33 cellular contexts compared by ENCODE assay signal in the genomic region with DNA sequence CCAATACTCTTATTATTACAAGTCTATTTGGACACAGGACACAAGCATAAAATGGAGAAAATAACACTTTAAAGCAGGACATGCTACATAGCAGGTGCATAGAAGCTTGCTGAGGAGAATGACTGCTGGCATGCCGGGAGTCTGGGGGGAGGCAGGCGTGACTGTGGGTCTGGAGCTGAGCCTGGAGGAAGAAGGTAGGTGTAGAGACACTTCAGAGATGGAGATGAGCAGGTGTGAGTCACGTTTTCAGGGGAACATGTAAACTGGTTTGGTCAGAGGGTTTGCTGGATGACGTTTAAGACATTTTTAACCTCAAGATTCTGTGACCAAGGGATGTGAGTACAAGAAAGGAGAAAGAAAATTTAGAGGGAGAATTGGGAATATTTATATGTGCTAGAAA. TPM values are rescaled to one million over a fixed set of nuclear protein-coding genes. Genes with fewer than 3 reads are reported as not detected.
DNase-seq lines count a peak whose midpoint lies in the region; TF ChIP-seq lines count a peak whose summit lies in the region.
"Had no signal": no experiment of that assay in that cellular context is flagged by ENCODE, and none has a peak within 500 bp of the region (broad histone marks: within the 10 kb centered on the region; RNA-seq: fewer than 3 reads in every experiment).

No MANE protein-coding gene starts in this region.

- H3K4me3 ChIP-seq in PC-9 (no peak overlapping the region), suprapubic skin (no peak overlapping the region)
- H3K4me3 ChIP-seq: breast epithelium, heart left ventricle, thoracic aorta had no signal

- no peaks in the 10 kb centered on the region for H3K9me2 ChIP-seq in PC-9 (ENCODE audit: insufficient read depth)
- H3K9me2 ChIP-seq: SK-N-SH had no signal

- no peak overlapping the region for H2AFZ ChIP-seq in PC-9
- H2AFZ ChIP-seq: parathyroid adenoma had no signal

- H3K36me3 ChIP-seq in PC-9 (ENCODE audit: low read depth) (no peaks in the 10 kb centered on the region), suprapubic skin (peaks cover 24% of the 10 kb centered on the region)

- WGBS in suprapubic skin: 52% methylated on average over 4 of the region's 4 CpGs

- H3K79me2 ChIP-seq in PC-9 (ENCODE audit: low read depth): no peaks in the 10 kb centered on the region
- H3K79me2 ChIP-seq: parathyroid adenoma had no signal

- peak; percentile 12 for DNase-seq in activated CD4-positive, alpha-beta T cell treated with anti-CD3 and anti-CD28 coated beads for 48 hours
- no peak for DNase-seq in activated CD4-positive, alpha-beta T cell treated with anti-CD3 and anti-CD28 coated beads, Interleukin-2, amount 50 U/mL, for 4 hours
- peak; percentile 23 to 53 for DNase-seq in PC-9
- DNase-seq in head of caudate nucleus: peak in 28 of 42 donors; percentile 21 to 76 (median 37)
- DNase-seq in stimulated activated CD8-positive, alpha-beta memory T cell treated with anti-CD3 and anti-CD28 coated beads, Interleukin-4, amount 100 ng/mL, for 48 hours: peak; percentile 29
- DNase-seq in NCI-H2196 (lab: John Stamatoyannopoulos, UW; ENCODE audit: unreplicated experiment): no peak
- no peak for DNase-seq in NCI-H2227 (lab: John Stamatoyannopoulos, UW; ENCODE audit: unreplicated experiment)
- no peak for DNase-seq in suprapubic skin (ENCODE audit: low spot score in 2 of 2)
- DNase-seq: 8988T; activated CD4-positive, alpha-beta T cell treated with anti-CD3 and anti-CD28 coated beads for 1 hour; activated naive CD4-positive, alpha-beta T cell treated with anti-CD3 and anti-CD28 coated beads for 36 hours; amniotic stem cell; effector CD4-positive, alpha-beta T cell; GOT3; heart left ventricle; left cardiac atrium; NCI-H1092 treated with DMSO at 0.1 percent for 48 hours; NCI-H1930; NCI-H345; NCI-H748 treated with DMSO at 0.1 percent for 48 hours; right cardiac atrium; RPMI8226; SK-N-SH; stimulated activated CD4-positive, alpha-beta T cell treated with anti-CD3 and anti-CD28 coated beads, Interleukin-12 subunit alpha, Interleukin-12 subunit beta, amount 100 ng/mL, for 4 hours; stimulated activated CD4-positive, alpha-beta T cell treated with anti-CD3 and anti-CD28 coated beads, Interleukin-4, amount 100 ng/mL, for 1 hour; stimulated activated naive B cell treated with anti-CD40 and anti-IgM and Interleukin-4, amounts not matched to agents 10 μg/mL and 1 μg/mL and 100 μg/mL, for 72 hours; T-helper 17 cell had no signal

- H3K27ac ChIP-seq in PC-9: no peak overlapping the region
- no peak overlapping the region for H3K27ac ChIP-seq in suprapubic skin
- H3K27ac ChIP-seq: heart left ventricle, parathyroid adenoma, thoracic aorta had no signal

- peak overlapping the region; percentile 11; the same call in 1 of the 2 replicates for H3K4me2 ChIP-seq in PC-9
- H3K4me2 ChIP-seq: SK-N-SH had no signal

- no peaks in the 10 kb centered on the region for H3K9me3 ChIP-seq in PC-9 (ENCODE audit: insufficient read depth, low read depth)
- H3K9me3 ChIP-seq in suprapubic skin: no peaks in the 10 kb centered on the region
- H3K9me3 ChIP-seq: breast epithelium, heart left ventricle, SK-N-SH, thoracic aorta had no signal

- no peaks in the 10 kb centered on the region for H4K20me1 ChIP-seq in PC-9 (ENCODE audit: insufficient read depth)

- BruUV-seq in PC-9 (replicated peaks; lab: Mats Ljungman, UMichigan): no TSS peak

- TF ChIP-seq CTCF in PC-9 (conservative IDR thresholded peaks at IDR 0.05) (no peak), suprapubic skin (IDR thresholded peaks at IDR 0.05) (no peak)

- CTCF ChIA-PET in PC-9 (lab: Charles Lee): interaction anchor here (0.6 kb wide), 2 partner anchors 325 to 357 kb away, joined by 12 to 14 read pairs; no protein-coding TSS in a partner anchor

- TF ChIP-seq POLR2A in suprapubic skin (IDR thresholded peaks at IDR 0.05): no peak

- intact Hi-C loops in PC-9 (cut with micrococcal nuclease; ENCODE audit: unreplicated experiment): no loop called here
- intact Hi-C loops in head of caudate nucleus (cut with DNase I): loop anchor here (10.0 kb wide), 1 partner anchor 81 kb away; no protein-coding TSS in a partner anchor

- H3F3A ChIP-seq in PC-9 (ENCODE audit: insufficient read depth, low read depth): peaks cover 19% of the 10 kb centered on the region

- H3K4me1 ChIP-seq in PC-9 (replicated peaks; ENCODE audit: insufficient read depth): peaks cover 10% of the 10 kb centered on the region
- H3K4me1 ChIP-seq in suprapubic skin: peaks cover 3% of the 10 kb centered on the region
- H3K4me1 ChIP-seq: breast epithelium, parathyroid adenoma had no signal

- H3K27me3 ChIP-seq in PC-9 (ENCODE audit: insufficient read depth, low read depth) (no peaks in the 10 kb centered on the region), suprapubic skin (no peaks in the 10 kb centered on the region)
- H3K27me3 ChIP-seq: breast epithelium, heart left ventricle had no signal

- POLR2A ChIA-PET in PC-9 (lab: Charles Lee; ENCODE audit: unreplicated experiment): no interaction called here

- no peak for TF ChIP-seq EP300 in suprapubic skin (IDR thresholded peaks at IDR 0.05)

RNA-seq across cellular contexts. Expression of a gene that starts 24.5 kb away (rescaled TPM):
- total RNA-seq in PC-9 (2021): 21.6 and 25.7 TPM in 2 replicates
- total RNA-seq in suprapubic skin: 10 to 100 TPM in 2 of 4 donors, 1 to 10 TPM in 2; 3.8 to 15.4 (median 7.9) TPM

RNA-seq across cellular contexts. Expression of a gene that starts 28.1 kb away (rescaled TPM):
- total RNA-seq in PC-9 (2021) (33.4 and 39.7 TPM in 2 replicates), suprapubic skin (10 to 100 TPM; 19.2 to 22.6 (median 21.4) TPM)

RNA-seq across cellular contexts. Expression of a gene that starts 38.4 kb away (rescaled TPM):
- total RNA-seq in PC-9 (2021) (138 and 200 TPM in 2 replicates), suprapubic skin (10 to 100 TPM; 47.7 to 91.3 (median 73.6) TPM)

RNA-seq across cellular contexts. Expression of a gene that starts 40.1 kb away (rescaled TPM):
- total RNA-seq in PC-9 (2021) (42.9 and 59.2 TPM in 2 replicates), suprapubic skin (10 to 100 TPM; 29.0 to 69.5 (median 51.8) TPM)

RNA-seq across cellular contexts. Expression of a gene that starts 56.9 kb away (rescaled TPM):
- total RNA-seq in PC-9 (2021): not detected in 2 replicates
- total RNA-seq in suprapubic skin: 1 to 10 TPM in 3 of 4 donors, under 1 TPM in 1; 0.60 to 2.7 (median 2.1) TPM
- total RNA-seq: epithelial cell of proximal tubule, fibroblast of villous mesenchyme, neural crest cell had no signal

Comparison
In these comparisons a context has a peak if more than half of its experiments do, and no peak if none do; other contexts are left out.
1. DNase-seq: peak in activated CD4-positive, alpha-beta T cell treated with anti-CD3 and anti-CD28 coated beads for 48 hours (single experiment), PC-9 (2 of 2), head of caudate nucleus (28 of 42) and stimulated activated CD8-positive, alpha-beta memory T cell treated with anti-CD3 and anti-CD28 coated beads, Interleukin-4, amount 100 ng/mL, for 48 hours (single experiment); none in activated CD4-positive, alpha-beta T cell treated with anti-CD3 and anti-CD28 coated beads, Interleukin-2, amount 50 U/mL, for 4 hours (0 of 2), NCI-H2196 (single experiment), NCI-H2227 (single experiment) and suprapubic skin (0 of 2).